In the genomic region with DNA sequence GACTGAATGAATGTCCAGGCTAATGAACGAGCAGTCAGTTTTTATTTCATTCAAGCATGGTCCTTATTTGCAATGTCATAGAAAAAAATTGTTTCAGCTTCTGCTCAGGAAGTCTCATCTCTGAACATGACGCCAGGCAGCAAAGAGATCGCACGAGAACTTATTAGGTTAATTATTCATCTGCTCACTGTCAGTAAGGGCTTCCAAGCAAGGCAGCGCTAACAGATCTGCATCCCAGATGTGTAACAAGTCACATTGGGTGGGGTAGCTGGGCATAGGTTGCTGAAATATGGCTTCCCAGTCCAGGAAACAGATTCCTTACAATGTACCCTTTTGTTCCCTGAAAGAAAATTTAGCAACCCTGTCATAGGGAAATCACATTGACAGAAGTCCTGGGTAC, we compare ENCODE assay signal across 12 cellular contexts.
A peak's percentile ranks its signal among the peaks of the same experiment; 100 is the strongest.
DNase-seq lines count a peak whose midpoint lies in the region; ATAC-seq and TF ChIP-seq lines count a peak whose summit lies in the region.
"Had no signal": no experiment of that assay in that cellular context is flagged by ENCODE, and none has a peak within 500 bp of the region (broad histone marks: within the 10 kb centered on the region; RNA-seq: fewer than 3 reads in every experiment).

No MANE protein-coding gene starts in this region.

- DNase-seq in AG20443 (ENCODE audit: low spot score), result peak; percentile 48
- DNase-seq in left lung, result no peak
- DNase-seq in NCI-H2107 (lab: John Stamatoyannopoulos, UW), result no peak
- DNase-seq in NCI-H1048 (lab: John Stamatoyannopoulos, UW), result no peak
- DNase-seq: aorta, dermis blood vessel endothelial cell, substantia nigra had no signal

- TF ChIP-seq CTCF in left lung (IDR thresholded peaks at IDR 0.05), result no peak

- no peaks in the 10 kb centered on the region for H3K27me3 ChIP-seq in endocrine pancreas (ENCODE audit: control insufficient read depth, insufficient read depth, low read length)
- H3K27me3 ChIP-seq in left lung, result no peaks in the 10 kb centered on the region
- H3K27me3 ChIP-seq: BLaER1 treated with 17β-estradiol and CSF1 and Interleukin-3, amounts not matched to agents 10 nM and 100 nM had no signal

- intact Hi-C loops in left lung (cut with DNase I), result no loop called here

- ATAC-seq in GM18498 (IDR thresholded peaks at IDR 0.05; ENCODE audit: unreplicated experiment) (peak; percentile 41), HG03139 (IDR thresholded peaks at IDR 0.05; ENCODE audit: unreplicated experiment) (peak; percentile 49), left lung (no peak), GM19035 (IDR thresholded peaks at IDR 0.05; ENCODE audit: unreplicated experiment) (no peak)

- H3K4me1 ChIP-seq in endocrine pancreas (ENCODE audit: control insufficient read depth, insufficient read depth, low read length) (peaks cover 7% of the 10 kb centered on the region), left lung (peaks cover 2 to 34% of the 10 kb centered on the region in 2 donors)

- H3K36me3 ChIP-seq in endocrine pancreas (ENCODE audit: control insufficient read depth, insufficient read depth, low read length) (no peaks in the 10 kb centered on the region), left lung (no peaks in the 10 kb centered on the region)

- H3K27ac ChIP-seq in left lung, result no peak overlapping the region
- H3K27ac ChIP-seq: BLaER1 treated with 17β-estradiol and CSF1 and Interleukin-3, amounts not matched to agents 10 nM and 100 nM had no signal

- H3K4me3 ChIP-seq in endocrine pancreas (ENCODE audit: control insufficient read depth, insufficient read depth, low read length) (peak overlapping the region; percentile 52), left lung (no peak overlapping the region)
- H3K4me3 ChIP-seq: BLaER1 treated with 17β-estradiol and CSF1 and Interleukin-3, amounts not matched to agents 10 nM and 100 nM had no signal

- H3K9me3 ChIP-seq in endocrine pancreas (ENCODE audit: control insufficient read depth, low read length) (no peaks in the 10 kb centered on the region), left lung (no peaks in the 10 kb centered on the region)

- H3K9ac ChIP-seq in endocrine pancreas (ENCODE audit: control insufficient read depth, insufficient read depth, low read length), result no peak overlapping the region
- H3K9ac ChIP-seq: BLaER1 treated with 17β-estradiol and CSF1 and Interleukin-3, amounts not matched to agents 10 nM and 100 nM had no signal

Comparison
In these comparisons a context has a peak if more than half of its experiments do, and no peak if none do; other contexts are left out.
1. ATAC-seq: peak in GM18498 (single experiment) and HG03139 (single experiment); none in left lung (single experiment) and GM19035 (single experiment).